In the genomic region with DNA sequence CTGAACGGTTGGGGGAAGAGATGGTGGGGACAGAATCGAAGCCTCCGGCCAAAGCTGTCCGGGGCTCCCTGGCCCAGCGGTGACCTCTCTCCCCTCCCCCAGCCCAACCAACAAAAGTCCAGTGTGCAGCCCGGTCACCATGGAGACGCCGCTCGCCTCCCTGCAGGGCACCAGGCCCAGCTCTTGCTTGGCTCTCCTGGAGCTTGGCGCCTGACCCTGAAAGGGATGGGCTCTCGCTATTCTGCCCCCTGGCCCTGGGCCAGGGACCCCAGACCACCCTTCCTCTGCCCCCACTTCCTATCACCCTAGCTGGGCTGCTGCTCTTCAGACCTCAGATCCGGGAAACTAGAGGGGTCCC, we compare ENCODE assay signal across 8 cellular contexts. TPM values are rescaled to one million over a fixed set of nuclear protein-coding genes. Genes with fewer than 3 reads are reported as not detected.
DNase-seq lines count a peak whose midpoint lies in the region; ATAC-seq and TF ChIP-seq lines count a peak whose summit lies in the region.

No MANE protein-coding gene starts in this region.

- DNase-seq in LNCaP clone FGC (ENCODE audit: low read depth) (no peak), cerebellar cortex (ENCODE audit: low spot score) (peak; percentile 81), UCSD-AML1 (lab: John Stamatoyannopoulos, UW; ENCODE audit: unreplicated experiment) (no peak), NCI-H2107 (lab: John Stamatoyannopoulos, UW) (no peak)
- no peak for DNase-seq in naive thymus-derived CD4-positive, alpha-beta T cell
- DNase-seq in stimulated activated naive CD4-positive, alpha-beta T cell (lab: John Stamatoyannopoulos, UW), result no peak

- peaks cover 69% of the 10 kb centered on the region for H3K4me1 ChIP-seq in BLaER1
- peaks cover 13 to 16% of the 10 kb centered on the region in 2 donors for H3K4me1 ChIP-seq in naive thymus-derived CD4-positive, alpha-beta T cell (ENCODE audit: control insufficient read depth in 2 of 2, insufficient read depth in 2 of 2, low read length in 2 of 2)

- POLR2A ChIA-PET in naive thymus-derived CD4-positive, alpha-beta T cell (lab: Charles Lee), result interaction anchor here (0.9 to 1.5 kb wide), 6 partner anchors 11 to 1499 kb away, joined by 3 to 7 read pairs (median 4); a partner anchor contains a TSS

- H3K9me3 ChIP-seq in BLaER1, result no peaks in the 10 kb centered on the region
- H3K9me3 ChIP-seq in naive thymus-derived CD4-positive, alpha-beta T cell (ENCODE audit: control insufficient read depth in 2 of 3, low read length in 3 of 3), result no peaks in the 10 kb centered on the region

- no peaks in the 10 kb centered on the region for H3K36me3 ChIP-seq in BLaER1
- H3K36me3 ChIP-seq in naive thymus-derived CD4-positive, alpha-beta T cell (ENCODE audit: control insufficient read depth in 2 of 3, insufficient read depth in 3 of 3, low read length in 3 of 3), result no peaks in the 10 kb centered on the region

- H3K9me3 Mint-ChIP-seq in naive thymus-derived CD4-positive, alpha-beta T cell, result no peaks in the 10 kb centered on the region

- H3K4me3 ChIP-seq in BLaER1, result peak overlapping the region; percentile 85
- H3K4me3 ChIP-seq in LNCaP clone FGC (ENCODE audit: low read depth, low read length), result peak overlapping the region; percentile 69
- H3K4me3 ChIP-seq in naive thymus-derived CD4-positive, alpha-beta T cell (ENCODE audit: low read length), result no peak overlapping the region

- H3K4me1 Mint-ChIP-seq in naive thymus-derived CD4-positive, alpha-beta T cell, result peaks cover 0 to 24% (median 17%) of the 10 kb centered on the region in 7 donors

- CTCF ChIA-PET in naive thymus-derived CD4-positive, alpha-beta T cell (lab: Charles Lee), result interaction anchor here (0.6 to 0.9 kb wide), 2 partner anchors 20 to 68 kb away, joined by 3 read pairs; no protein-coding TSS in a partner anchor

- H3K4me2 ChIP-seq in BLaER1, result peak overlapping the region; percentile 100

- H3K9ac ChIP-seq in BLaER1, result peak overlapping the region; percentile 73

- ATAC-seq in naive thymus-derived CD4-positive, alpha-beta T cell, result no peak
- no peak for ATAC-seq in GM21360 (IDR thresholded peaks at IDR 0.05; ENCODE audit: unreplicated experiment)

- intact Hi-C loops in naive thymus-derived CD4-positive, alpha-beta T cell (cut with micrococcal nuclease), result loop anchor here in 1 of 2 donors (10.0 kb wide), 1 partner anchor 259 kb away; a partner anchor contains a TSS

- peak overlapping the region; percentile 27 to 81 (median 49) for H3K4me3 Mint-ChIP-seq in naive thymus-derived CD4-positive, alpha-beta T cell

- H3K27me3 ChIP-seq in BLaER1, result peaks cover 40% of the 10 kb centered on the region
- H3K27me3 ChIP-seq in naive thymus-derived CD4-positive, alpha-beta T cell (ENCODE audit: control insufficient read depth in 2 of 2, insufficient read depth in 2 of 2, low read length in 2 of 2), result peaks cover 0 to 3% of the 10 kb centered on the region in 2 donors

- peak overlapping the region; percentile 24; the same call in 1 of the 2 replicates for H3K27ac ChIP-seq in BLaER1
- no peak overlapping the region for H3K27ac ChIP-seq in naive thymus-derived CD4-positive, alpha-beta T cell (ENCODE audit: low read depth, low read length)

- no peaks in the 10 kb centered on the region for H3K36me3 Mint-ChIP-seq in naive thymus-derived CD4-positive, alpha-beta T cell

- peaks cover 0 to 31% (median 4%) of the 10 kb centered on the region in 5 donors for H3K27me3 Mint-ChIP-seq in naive thymus-derived CD4-positive, alpha-beta T cell

- peak overlapping the region in 1 of 9 donors; percentile 82 for H3K27ac Mint-ChIP-seq in naive thymus-derived CD4-positive, alpha-beta T cell

- no peak for TF ChIP-seq CTCF in LNCaP clone FGC (IDR thresholded peaks at IDR 0.05; ENCODE audit: control insufficient read depth, extremely low read depth, insufficient read depth)

- peaks cover 46% of the 10 kb centered on the region for H4K20me1 ChIP-seq in BLaER1

RNA-seq across cellular contexts. Expression of a gene that starts 1.3 kb away (rescaled TPM):
- total RNA-seq in naive thymus-derived CD4-positive, alpha-beta T cell, result 1 to 10 TPM; 4.8 to 5.1 (median 5.0) TPM
- polyA plus RNA-seq in naive thymus-derived CD4-positive, alpha-beta T cell, result 1 to 10 TPM; 3.7 to 4.5 TPM

RNA-seq across cellular contexts. Expression of a gene that starts 4.7 kb away (rescaled TPM):
- 10 to 100 TPM; 11.9 to 20.7 (median 13.6) TPM for total RNA-seq in naive thymus-derived CD4-positive, alpha-beta T cell
- 10 to 100 TPM; 14.7 to 26.8 TPM for polyA plus RNA-seq in naive thymus-derived CD4-positive, alpha-beta T cell

RNA-seq across cellular contexts. Expression of a gene that starts 10.0 kb away (rescaled TPM):
- 1 to 10 TPM; 2.6 to 4.4 (median 3.0) TPM for total RNA-seq in naive thymus-derived CD4-positive, alpha-beta T cell
- polyA plus RNA-seq in naive thymus-derived CD4-positive, alpha-beta T cell, result not detected

RNA-seq across cellular contexts. Expression of a gene that starts 10.6 kb away (rescaled TPM):
- total RNA-seq in naive thymus-derived CD4-positive, alpha-beta T cell, result 10 to 100 TPM; 13.2 to 45.4 (median 18.0) TPM
- polyA plus RNA-seq in naive thymus-derived CD4-positive, alpha-beta T cell, result 10 to 100 TPM; 11.1 to 21.1 TPM

RNA-seq across cellular contexts. Expression of a gene that starts 10.7 kb away (rescaled TPM):
- 10 to 100 TPM in 3 of 5 experiments, 1 to 10 TPM in 2; 5.5 to 14.6 (median 10.7) TPM for total RNA-seq in naive thymus-derived CD4-positive, alpha-beta T cell
- 1 to 10 TPM in 1 of 2 donors, under 1 TPM in 1; 0.72 to 1.1 TPM for polyA plus RNA-seq in naive thymus-derived CD4-positive, alpha-beta T cell
